In the genomic region with DNA sequence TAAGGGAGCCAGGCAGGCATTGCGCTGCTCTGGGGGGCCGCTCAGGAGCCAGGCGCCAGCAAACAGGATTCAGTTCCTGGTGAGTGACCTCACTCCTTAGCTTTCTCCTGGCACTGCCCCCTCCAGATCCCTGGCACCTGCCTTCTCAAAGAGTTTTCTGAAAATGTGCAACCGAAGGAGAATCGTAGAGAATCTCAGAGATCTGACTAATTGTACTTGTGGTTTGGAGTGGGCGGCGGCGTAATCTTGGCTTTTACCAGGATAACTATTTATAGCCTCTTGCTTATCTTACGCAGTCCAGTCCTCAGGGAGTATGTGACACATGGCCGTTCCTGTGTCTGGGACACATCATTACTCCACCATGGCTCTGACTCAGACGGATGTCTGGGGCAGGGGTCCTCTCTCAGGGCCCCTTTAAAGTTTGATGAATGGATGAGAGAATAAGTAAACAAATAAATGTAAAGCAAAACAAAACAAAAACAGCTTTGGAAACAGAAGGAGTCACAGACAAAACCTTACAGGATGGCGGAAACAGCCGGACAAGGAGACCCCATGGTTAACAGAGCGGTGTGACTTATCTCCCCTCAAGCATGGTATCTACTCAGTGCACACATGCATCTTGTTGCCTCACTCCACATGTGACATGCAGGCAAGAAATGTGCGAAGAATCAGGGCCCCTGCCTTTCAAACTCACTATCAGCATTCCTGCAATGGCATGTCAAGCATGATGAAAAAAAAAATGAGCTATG, we compare ENCODE assay signal across 7 cellular contexts.
A peak's percentile ranks its signal among the peaks of the same experiment; 100 is the strongest.
DNase-seq lines count a peak whose midpoint lies in the region; ATAC-seq and TF ChIP-seq lines count a peak whose summit lies in the region.

No MANE protein-coding gene starts in this region.

- TF ChIP-seq CTCF in HEK293 (tag by site-specific recombination; IDR thresholded peaks at IDR 0.05) (no peak), PC-9 (conservative IDR thresholded peaks at IDR 0.05) (no peak)

- intact Hi-C loops in PC-9 (cut with micrococcal nuclease; ENCODE audit: unreplicated experiment) = loop anchor here (1.0 to 2.0 kb wide), 5 partner anchors 30 to 337 kb away; no protein-coding TSS in a partner anchor

- peak; percentile 82 to 99 for DNase-seq in PC-9
- peak; percentile 65 for DNase-seq in pulmonary artery endothelial cell (ENCODE audit: low read depth, low spot score)

- peak; percentile 19 for ATAC-seq in esophagus mucosa
- ATAC-seq in GM18505 (IDR thresholded peaks at IDR 0.05; ENCODE audit: unreplicated experiment) = no peak
- ATAC-seq in HG03469 (IDR thresholded peaks at IDR 0.05; ENCODE audit: unreplicated experiment) = no peak
- ATAC-seq in GM18502 (IDR thresholded peaks at IDR 0.05; ENCODE audit: poor library complexity, unreplicated experiment) = no peak

- H3K27ac ChIP-seq in HEK293 (ENCODE audit: extremely low read depth, low read depth, low read length) (no peak overlapping the region), PC-9 (peak overlapping the region; percentile 90)

- POLR2A ChIA-PET in HEK293 (lab: Yijun Ruan, JAX) (no interaction called here), PC-9 (lab: Charles Lee; ENCODE audit: unreplicated experiment) (interaction anchor here (0.5 to 0.7 kb wide), 7 partner anchors 83 to 610 kb away, joined by 4 to 5 read pairs (median 5); no protein-coding TSS in a partner anchor)

- H3K4me3 ChIP-seq in HEK293 (ENCODE audit: low read depth, low read length) (no peak overlapping the region), PC-9 (peak overlapping the region; percentile 15; the same call in 1 of the 2 replicates)

- peak overlapping the region; percentile 62 for H3K4me2 ChIP-seq in PC-9

- no peaks in the 10 kb centered on the region for H3K27me3 ChIP-seq in PC-9 (ENCODE audit: insufficient read depth, low read depth)

- H4K20me1 ChIP-seq in PC-9 (ENCODE audit: insufficient read depth) = peaks cover 82% of the 10 kb centered on the region

- no peak for TF ChIP-seq POLR2A in GM18505 (IDR thresholded peaks at IDR 0.05; ENCODE audit: borderline replicate concordance, extremely low read depth, insufficient read depth, insufficient read length)

- no peaks in the 10 kb centered on the region for H3K9me3 ChIP-seq in HEK293 (ENCODE audit: control insufficient read depth, insufficient read depth, low read depth, low read length)
- H3K9me3 ChIP-seq in PC-9 (ENCODE audit: insufficient read depth, low read depth) = no peaks in the 10 kb centered on the region

- H3K9me2 ChIP-seq in PC-9 (ENCODE audit: insufficient read depth) = no peaks in the 10 kb centered on the region

- no TSS peak for BruUV-seq in PC-9 (replicated peaks; lab: Mats Ljungman, UMichigan)

- no peaks in the 10 kb centered on the region for H3K36me3 ChIP-seq in HEK293 (ENCODE audit: control insufficient read depth in 2 of 2, insufficient read depth in 1 of 2, low read length in 2 of 2)
- H3K36me3 ChIP-seq in PC-9 (ENCODE audit: low read depth) = peaks cover 17% of the 10 kb centered on the region

- peaks cover 86% of the 10 kb centered on the region for H3F3A ChIP-seq in PC-9 (ENCODE audit: insufficient read depth, low read depth)

- no peak overlapping the region for H2AFZ ChIP-seq in PC-9

- peaks cover 94% of the 10 kb centered on the region for H3K79me2 ChIP-seq in PC-9 (ENCODE audit: low read depth)

- CTCF ChIA-PET in HEK293 (lab: Yijun Ruan, JAX) = interaction anchor here (0.6 to 0.7 kb wide), 5 partner anchors 21 to 434 kb away, joined by 3 to 5 read pairs (median 4); no protein-coding TSS in a partner anchor
- CTCF ChIA-PET in PC-9 (lab: Charles Lee) = interaction anchor here (0.8 kb wide), 1 partner anchor 216 kb away, joined by 6 read pairs; no protein-coding TSS in a partner anchor

- H3K4me1 ChIP-seq in HEK293 (ENCODE audit: control insufficient read depth, insufficient read depth, low read length) (peaks cover 10% of the 10 kb centered on the region), PC-9 (replicated peaks; ENCODE audit: insufficient read depth) (peaks cover 85% of the 10 kb centered on the region)

TF ChIP-seq in HEK293, 187 proteins besides CTCF, POLR2A, EP300 and RAD21:
- TF ChIP-seq, protein P1, sequence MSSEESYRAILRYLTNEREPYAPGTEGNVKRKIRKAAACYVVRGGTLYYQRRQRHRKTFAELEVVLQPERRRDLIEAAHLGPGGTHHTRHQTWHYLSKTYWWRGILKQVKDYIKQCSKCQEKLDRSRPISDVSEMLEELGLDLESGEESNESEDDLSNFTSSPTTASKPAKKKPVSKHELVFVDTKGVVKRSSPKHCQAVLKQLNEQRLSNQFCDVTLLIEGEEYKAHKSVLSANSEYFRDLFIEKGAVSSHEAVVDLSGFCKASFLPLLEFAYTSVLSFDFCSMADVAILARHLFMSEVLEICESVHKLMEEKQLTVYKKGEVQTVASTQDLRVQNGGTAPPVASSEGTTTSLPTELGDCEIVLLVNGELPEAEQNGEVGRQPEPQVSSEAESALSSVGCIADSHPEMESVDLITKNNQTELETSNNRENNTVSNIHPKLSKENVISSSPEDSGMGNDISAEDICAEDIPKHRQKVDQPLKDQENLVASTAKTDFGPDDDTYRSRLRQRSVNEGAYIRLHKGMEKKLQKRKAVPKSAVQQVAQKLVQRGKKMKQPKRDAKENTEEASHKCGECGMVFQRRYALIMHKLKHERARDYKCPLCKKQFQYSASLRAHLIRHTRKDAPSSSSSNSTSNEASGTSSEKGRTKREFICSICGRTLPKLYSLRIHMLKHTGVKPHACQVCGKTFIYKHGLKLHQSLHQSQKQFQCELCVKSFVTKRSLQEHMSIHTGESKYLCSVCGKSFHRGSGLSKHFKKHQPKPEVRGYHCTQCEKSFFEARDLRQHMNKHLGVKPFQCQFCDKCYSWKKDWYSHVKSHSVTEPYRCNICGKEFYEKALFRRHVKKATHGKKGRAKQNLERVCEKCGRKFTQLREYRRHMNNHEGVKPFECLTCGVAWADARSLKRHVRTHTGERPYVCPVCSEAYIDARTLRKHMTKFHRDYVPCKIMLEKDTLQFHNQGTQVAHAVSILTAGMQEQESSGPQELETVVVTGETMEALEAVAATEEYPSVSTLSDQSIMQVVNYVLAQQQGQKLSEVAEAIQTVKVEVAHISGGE (tag by site-specific recombination; conservative IDR thresholded peaks at IDR 0.05; ENCODE audit: low read depth) = no peak
- TF ChIP-seq ZEB2 (tag by site-specific recombination; IDR thresholded peaks at IDR 0.05) (0 out of 2 replicates have a peak, but pooled peaks have one; percentile 17), GLIS1 (tag by site-specific recombination; IDR thresholded peaks at IDR 0.05) (no peak), ZNF629 (tag by site-specific recombination; IDR thresholded peaks at IDR 0.05) (0 out of 2 replicates have a peak, but pooled peaks have one; percentile 21), KLF1 (tag by site-specific recombination; IDR thresholded peaks at IDR 0.05) (peak; percentile 12; the same call in 1 of the 2 replicates), ZFHX2 (tag by site-specific recombination; conservative IDR thresholded peaks at IDR 0.05) (peak; percentile 39; the same call in 1 of the 2 replicates), ZNF335 (tag by site-specific recombination; conservative IDR thresholded peaks at IDR 0.05) (peak; percentile 44; the same call in 1 of the 2 replicates), ZNF768 (tag by site-specific recombination; IDR thresholded peaks at IDR 0.05) (no peak)
- TF ChIP-seq, protein P2, sequence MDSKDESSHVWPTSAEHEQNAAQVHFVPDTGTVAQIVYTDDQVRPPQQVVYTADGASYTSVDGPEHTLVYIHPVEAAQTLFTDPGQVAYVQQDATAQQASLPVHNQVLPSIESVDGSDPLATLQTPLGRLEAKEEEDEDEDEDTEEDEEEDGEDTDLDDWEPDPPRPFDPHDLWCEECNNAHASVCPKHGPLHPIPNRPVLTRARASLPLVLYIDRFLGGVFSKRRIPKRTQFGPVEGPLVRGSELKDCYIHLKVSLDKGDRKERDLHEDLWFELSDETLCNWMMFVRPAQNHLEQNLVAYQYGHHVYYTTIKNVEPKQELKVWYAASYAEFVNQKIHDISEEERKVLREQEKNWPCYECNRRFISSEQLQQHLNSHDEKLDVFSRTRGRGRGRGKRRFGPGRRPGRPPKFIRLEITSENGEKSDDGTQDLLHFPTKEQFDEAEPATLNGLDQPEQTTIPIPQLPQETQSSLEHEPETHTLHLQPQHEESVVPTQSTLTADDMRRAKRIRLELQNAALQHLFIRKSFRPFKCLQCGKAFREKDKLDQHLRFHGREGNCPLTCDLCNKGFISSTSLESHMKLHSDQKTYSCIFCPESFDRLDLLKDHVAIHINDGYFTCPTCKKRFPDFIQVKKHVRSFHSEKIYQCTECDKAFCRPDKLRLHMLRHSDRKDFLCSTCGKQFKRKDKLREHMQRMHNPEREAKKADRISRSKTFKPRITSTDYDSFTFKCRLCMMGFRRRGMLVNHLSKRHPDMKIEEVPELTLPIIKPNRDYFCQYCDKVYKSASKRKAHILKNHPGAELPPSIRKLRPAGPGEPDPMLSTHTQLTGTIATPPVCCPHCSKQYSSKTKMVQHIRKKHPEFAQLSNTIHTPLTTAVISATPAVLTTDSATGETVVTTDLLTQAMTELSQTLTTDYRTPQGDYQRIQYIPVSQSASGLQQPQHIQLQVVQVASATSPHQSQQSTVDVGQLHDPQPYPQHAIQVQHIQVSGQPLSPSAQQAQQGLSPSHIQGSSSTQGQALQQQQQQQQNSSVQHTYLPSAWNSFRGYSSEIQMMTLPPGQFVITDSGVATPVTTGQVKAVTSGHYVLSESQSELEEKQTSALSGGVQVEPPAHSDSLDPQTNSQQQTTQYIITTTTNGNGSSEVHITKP (tag by site-specific recombination; IDR thresholded peaks at IDR 0.05) = peak; percentile 40
